ENCODE assay signal across 23 cellular contexts in genomic region chr10:130858626-130859025, GRCh38.
DNase-seq lines count a peak whose midpoint lies in the region; ATAC-seq and TF ChIP-seq lines count a peak whose summit lies in the region.
"Had no signal": no experiment of that assay in that cellular context is flagged by ENCODE, and none has a peak within 500 bp of the region (broad histone marks: within the 10 kb centered on the region; RNA-seq: fewer than 3 reads in every experiment).

No MANE protein-coding gene starts in this region.

- H3K4me3 Mint-ChIP-seq in osteocyte (ENCODE audit: unreplicated experiment), result no peak overlapping the region
- H3K4me3 Mint-ChIP-seq: CD14-positive monocyte; CD4-positive, alpha-beta memory T cell; CD4-positive, CD25-positive, alpha-beta regulatory T cell; CD8-positive, alpha-beta memory T cell had no signal

- H3K9me3 ChIP-seq in heart right ventricle, result peaks cover 0 to 25% (median 19%) of the 10 kb centered on the region in 11 donors
- H3K9me3 ChIP-seq: BE2C had no signal

- H3K4me3 ChIP-seq in heart right ventricle, result no peak overlapping the region
- H3K4me3 ChIP-seq: BLaER1, GM12878 had no signal

- no peaks in the 10 kb centered on the region for H3K4me1 Mint-ChIP-seq in osteocyte (ENCODE audit: unreplicated experiment)
- H3K4me1 Mint-ChIP-seq: CD14-positive monocyte; CD4-positive, alpha-beta memory T cell; CD4-positive, CD25-positive, alpha-beta regulatory T cell; CD8-positive, alpha-beta memory T cell had no signal

- peak; percentile 8 for DNase-seq in ecto neural progenitor cell (ENCODE audit: low spot score)
- DNase-seq in osteocyte (ENCODE audit: extremely low spot score, unreplicated experiment), result peak; percentile 51
- DNase-seq in heart right ventricle, result no peak
- no peak for DNase-seq in activated CD4-positive, CD25-positive, alpha-beta regulatory T cell treated with anti-CD3 and anti-CD28 coated beads, Interleukin-2, amount 50 U/mL, for 72 hours
- DNase-seq: 8988T; ACHN; BE2C; C1 segment of cervical spinal cord; CD4-positive, alpha-beta memory T cell; CD4-positive, CD25-positive, alpha-beta regulatory T cell; CD8-positive, alpha-beta memory T cell; COR-L47; DMS 273 treated with DMSO at 0.1 percent for 48 hours; DMS153; DMS53; DMS79; DND-41; EL; GDM1 had no signal

- H3K4me1 ChIP-seq in heart right ventricle, result no peaks in the 10 kb centered on the region
- H3K4me1 ChIP-seq: BE2C had no signal

- ATAC-seq in heart right ventricle (no peak), HG03342 (IDR thresholded peaks at IDR 0.05; ENCODE audit: unreplicated experiment) (no peak)
- ATAC-seq: GM12878 had no signal

- no peak overlapping the region for H3K27ac Mint-ChIP-seq in osteocyte (ENCODE audit: unreplicated experiment)
- H3K27ac Mint-ChIP-seq: CD14-positive monocyte; CD4-positive, alpha-beta memory T cell; CD4-positive, CD25-positive, alpha-beta regulatory T cell; CD8-positive, alpha-beta memory T cell had no signal

- H3K9me3 Mint-ChIP-seq in osteocyte (ENCODE audit: unreplicated experiment), result peaks cover 57% of the 10 kb centered on the region

- TF ChIP-seq CTCF in osteocyte (IDR thresholded peaks at IDR 0.05), result no peak
- TF ChIP-seq CTCF in heart right ventricle (IDR thresholded peaks at IDR 0.05), result no peak

- intact Hi-C loops in heart right ventricle (cut with DNase I), result no loop called here

- H3K27me3 ChIP-seq in heart right ventricle, result peaks cover 0 to 7% (median 0%) of the 10 kb centered on the region in 7 donors
- H3K27me3 ChIP-seq: BE2C, BLaER1 had no signal

- no peaks in the 10 kb centered on the region for H3K27me3 Mint-ChIP-seq in osteocyte (ENCODE audit: unreplicated experiment)
- H3K27me3 Mint-ChIP-seq: CD4-positive, CD25-positive, alpha-beta regulatory T cell had no signal

- 50 to 65% methylated on average over 2 of the region's 2 CpGs for WGBS in heart right ventricle, 2 donors

- peaks cover 6% of the 10 kb centered on the region for H3K36me3 Mint-ChIP-seq in osteocyte (ENCODE audit: unreplicated experiment)
- H3K36me3 Mint-ChIP-seq: CD14-positive monocyte; CD4-positive, CD25-positive, alpha-beta regulatory T cell; CD8-positive, alpha-beta memory T cell had no signal

- H3K27ac ChIP-seq in heart right ventricle, result no peak overlapping the region
- H3K27ac ChIP-seq: BLaER1 had no signal

- no peaks in the 10 kb centered on the region for H3K36me3 ChIP-seq in heart right ventricle
- H3K36me3 ChIP-seq: BE2C, BLaER1 had no signal

Comparison
In these comparisons a context has a peak if more than half of its experiments do, and no peak if none do; other contexts are left out.
1. DNase-seq: peak in ecto neural progenitor cell (single experiment) and osteocyte (single experiment); none in heart right ventricle (0 of 2) and activated CD4-positive, CD25-positive, alpha-beta regulatory T cell treated with anti-CD3 and anti-CD28 coated beads, Interleukin-2, amount 50 U/mL, for 72 hours (single experiment).